15 cellular contexts compared by ENCODE assay signal in genomic region chr3:30778923-30779322, GRCh38.
"Had no signal": no experiment of that assay in that cellular context is flagged by ENCODE, and none has a peak within 500 bp of the region (broad histone marks: within the 10 kb centered on the region; RNA-seq: fewer than 3 reads in every experiment).

No MANE protein-coding gene starts in this region.

- ATAC-seq: lower lobe of right lung; natural killer cell treated with Interleukin-12 subunit alpha and Interleukin-12 subunit beta and Interleukin-15 and Interleukin-18, amount 100 ng/mL, for 72 hours; stimulated activated naive B cell treated with anti-CD40 and anti-IgM and Interleukin-4, amounts not matched to agents 10 μg/mL and 1 μg/mL and 100 μg/mL, for 72 hours; stimulated activated naive CD8-positive, alpha-beta T cell treated with anti-CD3 and anti-CD28 coated beads, Interleukin-15, amount 100 ng/mL, for 72 hours had no signal

- H3K27me3 ChIP-seq: neutrophil, pancreas, right lobe of liver, suprapubic skin, vagina had no signal

- FAIRE-seq: colon, frontal cortex, pancreas, small intestine had no signal

- H3K4me3 ChIP-seq: lower lobe of right lung, pancreas, right lobe of liver, suprapubic skin, vagina had no signal

- DNase-seq: effector memory CD4-positive, alpha-beta T cell; left ventricle myocardium superior; lower lobe of right lung; pancreas; retina; right lobe of liver; stimulated activated naive B cell treated with anti-CD40 and anti-IgM and Interleukin-4, amounts not matched to agents 10 μg/mL and 1 μg/mL and 100 μg/mL, for 72 hours; stimulated activated naive CD8-positive, alpha-beta T cell treated with anti-CD3 and anti-CD28 coated beads, Interleukin-15, amount 100 ng/mL, for 72 hours had no signal

- H3K36me3 ChIP-seq: lower lobe of right lung, neutrophil, pancreas, right lobe of liver, suprapubic skin, vagina had no signal
